8 cellular contexts compared by ENCODE assay signal in the genomic region with DNA sequence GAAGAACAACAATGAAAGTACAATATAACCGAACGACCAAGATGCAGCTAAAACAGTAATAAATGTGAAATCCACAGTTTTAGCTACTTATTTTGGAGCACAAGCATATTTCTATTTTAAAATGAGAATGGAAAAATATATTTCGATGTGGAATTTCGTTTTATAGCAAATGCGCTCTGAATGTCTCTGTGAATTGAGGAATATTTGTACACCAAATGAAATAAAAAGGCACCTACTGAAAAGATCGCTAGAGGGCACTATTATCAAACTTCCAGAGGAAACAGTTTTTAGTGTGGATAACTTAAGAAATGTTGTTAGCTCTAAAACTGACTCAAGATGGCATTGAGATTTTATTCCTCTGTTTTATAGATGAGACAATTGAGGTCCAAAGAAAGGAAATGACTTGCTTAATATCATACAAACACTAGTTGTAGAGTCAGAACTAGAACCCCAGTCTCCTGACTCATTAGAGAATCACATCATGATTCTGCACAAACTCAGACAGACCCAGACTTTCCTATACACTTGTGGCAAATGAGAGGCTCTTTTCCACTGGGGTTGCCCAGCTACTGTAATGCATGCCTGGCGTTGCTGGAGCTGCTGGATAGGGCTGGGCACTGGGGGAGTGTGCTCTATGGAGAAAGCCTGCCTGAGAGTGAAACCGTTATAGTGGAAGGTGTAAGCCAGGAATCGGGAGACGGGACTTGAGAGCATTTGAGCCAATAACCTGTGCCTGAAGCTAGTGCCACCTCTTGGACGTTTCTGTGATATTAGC. TPM values are rescaled to one million over a fixed set of nuclear protein-coding genes. Genes with fewer than 3 reads are reported as not detected.
A peak's percentile ranks its signal among the peaks of the same experiment; 100 is the strongest.
DNase-seq lines count a peak whose midpoint lies in the region; ATAC-seq and TF ChIP-seq lines count a peak whose summit lies in the region.

No MANE protein-coding gene starts in this region.

- WGBS in heart left ventricle, 4 donors, result 23 to 29% (median 24%) methylated on average over 11 of the region's 11 CpGs

- H3K9me3 Mint-ChIP-seq in activated naive CD4-positive, alpha-beta T cell treated with anti-CD3 and anti-CD28 coated beads, Interleukin-2, amount 50 U/mL, for 72 hours, result no peaks in the 10 kb centered on the region

- H3K36me3 Mint-ChIP-seq in activated naive CD4-positive, alpha-beta T cell treated with anti-CD3 and anti-CD28 coated beads, Interleukin-2, amount 50 U/mL, for 72 hours, result no peaks in the 10 kb centered on the region

- intact Hi-C loops in heart left ventricle (cut with DNase I), result loop anchor here in 9 of 10 donors (1.0 to 5.0 kb wide), 12 partner anchors 54 to 464 kb away; a partner anchor contains a TSS

- peak overlapping the region in 7 of 12 donors; percentile 4 to 37 (median 13) for H3K4me3 ChIP-seq in heart left ventricle

- H3K27ac Mint-ChIP-seq in activated naive CD4-positive, alpha-beta T cell treated with anti-CD3 and anti-CD28 coated beads, Interleukin-2, amount 50 U/mL, for 72 hours, result no peak overlapping the region

- H3K4me1 ChIP-seq in heart left ventricle, result peaks cover 0 to 10% (median 0%) of the 10 kb centered on the region in 12 donors

- no peak for TF ChIP-seq POLR2A in heart left ventricle (IDR thresholded peaks at IDR 0.05)

- H3K9me3 ChIP-seq in heart left ventricle, result no peaks in the 10 kb centered on the region

- DNase-seq in DMS 273 (lab: John Stamatoyannopoulos, UW; ENCODE audit: unreplicated experiment) (peak; percentile 80), NCI-H748 (lab: John Stamatoyannopoulos, UW; ENCODE audit: unreplicated experiment) (peak; percentile 67), heart left ventricle (no peak), renal cortical epithelial cell (ENCODE audit: low read depth) (peak; percentile 74)
- peak in 1 of 2 donors; percentile 54 for DNase-seq in activated naive CD4-positive, alpha-beta T cell treated with anti-CD3 and anti-CD28 coated beads, Interleukin-2, amount 50 U/mL, for 72 hours (ENCODE audit: low spot score in 2 of 2)

- H3K36me3 ChIP-seq in heart left ventricle, result peaks cover 0 to 15% (median 5%) of the 10 kb centered on the region in 9 donors

- ATAC-seq in HG03354 (IDR thresholded peaks at IDR 0.05; ENCODE audit: poor library complexity, severe bottlenecking, unreplicated experiment) (peak; percentile 53), heart left ventricle (peak; percentile 58 to 80 (median 76)), GM21390 (IDR thresholded peaks at IDR 0.05; ENCODE audit: unreplicated experiment) (no peak), HG03025 (IDR thresholded peaks at IDR 0.05; ENCODE audit: low FRiP score, unreplicated experiment) (no peak)
- peak; percentile 97 to 99 for ATAC-seq in activated naive CD4-positive, alpha-beta T cell treated with anti-CD3 and anti-CD28 coated beads, Interleukin-2, amount 50 U/mL, for 72 hours

- no peaks in the 10 kb centered on the region for H3K27me3 ChIP-seq in heart left ventricle

- no peak overlapping the region for H3K27ac ChIP-seq in heart left ventricle

- peak; percentile 58 to 85 (median 78) for TF ChIP-seq CTCF in heart left ventricle (IDR thresholded peaks at IDR 0.05)

RNA-seq across cellular contexts. Expression of a gene that starts 51.9 kb away (rescaled TPM):
- total RNA-seq in activated naive CD4-positive, alpha-beta T cell treated with anti-CD3 and anti-CD28 coated beads, Interleukin-2, amount 50 U/mL, for 72 hours, result 10 to 100 TPM; 13.5 to 14.5 TPM
- total RNA-seq in heart left ventricle (10 to 100 TPM; 15.2 to 42.9 (median 32.4) TPM), renal cortical epithelial cell (30.0 and 40.4 TPM in 2 replicates)
- 10 to 100 TPM in 1 of 2 donors, 1 to 10 TPM in 1; 8.1 to 12.4 TPM for polyA plus RNA-seq in heart left ventricle

Comparison
In these comparisons a context has a peak if more than half of its experiments do, and no peak if none do; other contexts are left out.
1. DNase-seq: peak in DMS 273 (single experiment), NCI-H748 (single experiment) and renal cortical epithelial cell (single experiment); none in heart left ventricle (0 of 5).
2. ATAC-seq: peak in HG03354 (single experiment), activated naive CD4-positive, alpha-beta T cell treated with anti-CD3 and anti-CD28 coated beads, Interleukin-2, amount 50 U/mL, for 72 hours (2 of 2) and heart left ventricle (4 of 4); none in GM21390 (single experiment) and HG03025 (single experiment).